In the genomic region with DNA sequence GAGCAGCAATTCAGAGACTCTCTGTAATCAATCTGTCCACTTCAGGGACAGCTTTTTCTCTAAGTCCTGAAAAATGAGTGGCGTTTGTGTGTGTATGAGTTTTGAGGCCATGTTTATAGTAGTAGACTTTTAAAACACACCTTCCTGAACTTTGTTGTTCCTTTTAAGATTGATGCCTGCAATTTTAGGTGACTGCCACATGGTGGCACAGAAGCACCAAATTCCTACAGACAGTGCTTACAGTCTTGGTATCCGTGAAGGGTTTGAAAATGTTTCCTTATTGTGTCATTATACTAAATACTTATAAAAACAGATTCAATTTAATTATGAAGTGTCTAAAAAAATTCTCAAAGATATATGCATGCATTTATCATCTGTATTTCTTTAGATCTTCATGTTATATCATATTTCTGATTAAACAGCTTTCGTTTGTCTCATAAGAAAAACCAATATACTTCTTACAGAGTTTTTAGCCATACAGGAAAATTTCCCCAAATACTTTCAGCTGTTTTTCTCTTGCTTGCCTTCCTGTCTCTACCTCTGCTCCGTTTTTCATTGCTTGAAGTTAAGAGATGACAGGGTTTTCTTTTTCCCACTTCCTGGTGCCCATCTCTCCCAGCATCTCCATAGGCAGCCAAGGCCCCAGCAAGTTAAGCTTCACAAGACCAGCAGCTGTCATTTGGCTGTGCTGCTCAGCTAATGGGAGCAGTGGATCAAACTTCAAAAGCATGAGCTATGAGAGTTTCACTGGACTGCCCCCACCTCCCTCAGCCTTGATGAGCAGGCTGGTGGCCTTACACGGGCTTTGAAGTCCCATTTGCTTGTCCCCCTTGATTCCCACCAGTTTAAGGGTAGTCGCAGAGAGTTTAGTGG, we compare ENCODE assay signal across 8 cellular contexts.
A peak's percentile ranks its signal among the peaks of the same experiment; 100 is the strongest.
DNase-seq lines count a peak whose midpoint lies in the region; ATAC-seq, FAIRE-seq and TF ChIP-seq lines count a peak whose summit lies in the region.

No MANE protein-coding gene starts in this region.

- H3K27me3 ChIP-seq in MM.1S (replicated peaks; ENCODE audit: insufficient read depth, low read length) (no peaks in the 10 kb centered on the region), bronchial epithelial cell (ENCODE audit: control insufficient read depth, insufficient read depth, low read length) (no peaks in the 10 kb centered on the region)

- H3K4me3 ChIP-seq in MM.1S (ENCODE audit: low read length) (no peak overlapping the region), bronchial epithelial cell (ENCODE audit: low read depth, low read length) (no peak overlapping the region)

- no peak overlapping the region for H2AFZ ChIP-seq in MM.1S (ENCODE audit: low read length)

- H3K27ac Mint-ChIP-seq in nephron progenitor cell: no peak overlapping the region

- H3K4me3 Mint-ChIP-seq in nephron progenitor cell: no peak overlapping the region

- intact Hi-C loops in Right ventricle myocardium superior (cut with DNase I) (no loop called here), Right ventricle myocardium inferior (cut with DNase I) (loop anchor here (5.0 kb wide), 1 partner anchor 414 kb away; no protein-coding TSS in a partner anchor)

- ATAC-seq in Right ventricle myocardium superior (ENCODE audit: poor library complexity): peak; percentile 21
- ATAC-seq in Right ventricle myocardium inferior: no peak
- ATAC-seq in HG03196 (IDR thresholded peaks at IDR 0.05; ENCODE audit: unreplicated experiment): no peak

- no peak overlapping the region for H3K9ac ChIP-seq in MM.1S (ENCODE audit: low read length)

- H3K27me3 Mint-ChIP-seq in nephron progenitor cell (ENCODE audit: low read depth, poor library complexity): peaks cover 3% of the 10 kb centered on the region

- no peaks in the 10 kb centered on the region for H3F3A ChIP-seq in MM.1S (ENCODE audit: insufficient read depth, low read length)

- peak; percentile 64 for TF ChIP-seq CTCF in MM.1S (IDR thresholded peaks at IDR 0.05; ENCODE audit: low read length)
- peak; percentile 65 for TF ChIP-seq CTCF in bronchial epithelial cell (IDR thresholded peaks at IDR 0.05; ENCODE audit: insufficient read depth, low read length, severe bottlenecking)
- TF ChIP-seq CTCF in nephron progenitor cell (IDR thresholded peaks at IDR 0.05): peak; percentile 77

- H3K36me3 ChIP-seq in MM.1S (replicated peaks; ENCODE audit: insufficient read depth, low read length): no peaks in the 10 kb centered on the region
- no peaks in the 10 kb centered on the region for H3K36me3 ChIP-seq in bronchial epithelial cell (ENCODE audit: control insufficient read depth, insufficient read depth, low read length)

- H3K9me3 Mint-ChIP-seq in nephron progenitor cell: peaks cover 34% of the 10 kb centered on the region

- DNase-seq in Right ventricle myocardium superior (no peak), Right ventricle myocardium inferior (ENCODE audit: missing footprints) (no peak), MM.1S (peak; percentile 46), bronchial epithelial cell (ENCODE audit: low read depth) (peak; percentile 55), nephron progenitor cell (peak; percentile 19), GOT3 (lab: John Stamatoyannopoulos, UW) (no peak), NCI-H2196 treated with DMSO at 0.1 percent for 48 hours (lab: John Stamatoyannopoulos, UW; ENCODE audit: unreplicated experiment) (no peak)

- H4K20me1 ChIP-seq in MM.1S (ENCODE audit: insufficient read depth, low read length): no peaks in the 10 kb centered on the region

- no peaks in the 10 kb centered on the region for H3K9me3 ChIP-seq in MM.1S (replicated peaks; ENCODE audit: insufficient read depth, low read length)

- H3K9me2 ChIP-seq in MM.1S (replicated peaks; ENCODE audit: insufficient read depth, low read length): no peaks in the 10 kb centered on the region

- H3K36me3 Mint-ChIP-seq in nephron progenitor cell (ENCODE audit: low read depth): peaks cover 23% of the 10 kb centered on the region

- 0 out of 2 replicates have a peak, but pooled peaks cover 6% of the 10 kb centered on the region for H3K4me1 ChIP-seq in MM.1S (ENCODE audit: low read length)

- no peak overlapping the region for H3K27ac ChIP-seq in MM.1S (ENCODE audit: low read length)

- no peak overlapping the region for H3K4me2 ChIP-seq in MM.1S (ENCODE audit: low read depth, low read length)

- FAIRE-seq in bronchial epithelial cell (lab: Jason Lieb, UNC): no peak

- no peaks in the 10 kb centered on the region for H3K79me2 ChIP-seq in MM.1S (ENCODE audit: low read length)

- peaks cover 10% of the 10 kb centered on the region for H3K4me1 Mint-ChIP-seq in nephron progenitor cell

Comparison
In these comparisons a context has a peak if more than half of its experiments do, and no peak if none do; other contexts are left out.
1. DNase-seq: peak in MM.1S (single experiment), bronchial epithelial cell (single experiment) and nephron progenitor cell (single experiment); none in Right ventricle myocardium superior (single experiment), Right ventricle myocardium inferior (single experiment), GOT3 (single experiment) and NCI-H2196 treated with DMSO at 0.1 percent for 48 hours (single experiment).
2. Peak in every context shown above with its lines, with median percentiles within 50 percentile points of each other: CTCF ChIP-seq.